Comparison of ENCODE assay signal across 17 cellular contexts in the genomic region with DNA sequence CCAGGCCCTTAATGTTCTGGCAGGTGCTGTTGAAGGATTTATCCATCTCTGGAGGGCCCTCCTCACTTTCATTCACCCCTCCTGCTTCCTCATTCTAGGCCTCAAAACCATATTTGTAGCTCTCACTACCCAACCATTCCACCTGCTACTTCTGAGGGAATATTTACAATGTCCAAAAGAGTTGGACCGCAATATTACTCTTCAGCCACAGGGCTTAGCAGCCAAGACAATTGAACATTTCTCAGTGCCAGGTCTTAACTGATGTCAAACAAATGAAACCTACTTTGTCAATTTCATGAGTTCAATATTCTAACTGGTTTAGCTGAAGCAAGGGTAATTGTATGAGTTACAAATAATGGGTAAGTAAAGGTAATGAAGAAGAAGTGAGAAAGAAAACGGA.
"Had no signal": no experiment of that assay in that cellular context is flagged by ENCODE, and none has a peak within 500 bp of the region (broad histone marks: within the 10 kb centered on the region; RNA-seq: fewer than 3 reads in every experiment).

No MANE protein-coding gene starts in this region.

- H3K36me3 Mint-ChIP-seq: stimulated activated memory B cell treated with anti-CD40 and anti-IgM and Interleukin-4, amounts not matched to agents 10 μg/mL and 1 μg/mL and 100 μg/mL, for 72 hours had no signal

- H3K27ac Mint-ChIP-seq: naive thymus-derived CD4-positive, alpha-beta T cell; progenitor cell of endocrine pancreas; stimulated activated memory B cell treated with anti-CD40 and anti-IgM and Interleukin-4, amounts not matched to agents 10 μg/mL and 1 μg/mL and 100 μg/mL, for 72 hours; stimulated activated naive CD8-positive, alpha-beta T cell treated with anti-CD3 and anti-CD28 coated beads, Interleukin-15, Interleukin-2, amounts not matched to agents 100 ng/mL and 50 ng/mL, for 24 hours had no signal

- H3K9me3 Mint-ChIP-seq: stimulated activated memory B cell treated with anti-CD40 and anti-IgM and Interleukin-4, amounts not matched to agents 10 μg/mL and 1 μg/mL and 100 μg/mL, for 72 hours; stimulated activated naive CD8-positive, alpha-beta T cell treated with anti-CD3 and anti-CD28 coated beads, Interleukin-15, Interleukin-2, amounts not matched to agents 100 ng/mL and 50 ng/mL, for 24 hours had no signal

- H3K4me3 Mint-ChIP-seq: naive thymus-derived CD4-positive, alpha-beta T cell; stimulated activated memory B cell treated with anti-CD40 and anti-IgM and Interleukin-4, amounts not matched to agents 10 μg/mL and 1 μg/mL and 100 μg/mL, for 72 hours; stimulated activated naive CD8-positive, alpha-beta T cell treated with anti-CD3 and anti-CD28 coated beads, Interleukin-15, Interleukin-2, amounts not matched to agents 100 ng/mL and 50 ng/mL, for 24 hours had no signal

- DNase-seq: effector CD8-positive, alpha-beta T cell; heart left ventricle; hippocampal formation; left colon; mesendoderm; naive thymus-derived CD4-positive, alpha-beta T cell; nucleus accumbens; pancreas; right cardiac atrium; stimulated activated CD4-positive, alpha-beta T cell treated with anti-CD3 and anti-CD28 coated beads, Interleukin-4, amount 100 ng/mL, for 1 hour; stimulated activated CD8-positive, alpha-beta memory T cell treated with anti-CD3 and anti-CD28 coated beads, Interleukin-4, amount 100 ng/mL, for 48 hours; tibial artery; upper lobe of left lung; uterus had no signal

- H3K4me1 Mint-ChIP-seq: naive thymus-derived CD4-positive, alpha-beta T cell; stimulated activated memory B cell treated with anti-CD40 and anti-IgM and Interleukin-4, amounts not matched to agents 10 μg/mL and 1 μg/mL and 100 μg/mL, for 72 hours had no signal

- H3K27me3 Mint-ChIP-seq: naive thymus-derived CD4-positive, alpha-beta T cell; progenitor cell of endocrine pancreas; stimulated activated memory B cell treated with anti-CD40 and anti-IgM and Interleukin-4, amounts not matched to agents 10 μg/mL and 1 μg/mL and 100 μg/mL, for 72 hours; stimulated activated naive CD8-positive, alpha-beta T cell treated with anti-CD3 and anti-CD28 coated beads, Interleukin-15, Interleukin-2, amounts not matched to agents 100 ng/mL and 50 ng/mL, for 24 hours had no signal
